8 cellular contexts compared by ENCODE assay signal in the genomic region with DNA sequence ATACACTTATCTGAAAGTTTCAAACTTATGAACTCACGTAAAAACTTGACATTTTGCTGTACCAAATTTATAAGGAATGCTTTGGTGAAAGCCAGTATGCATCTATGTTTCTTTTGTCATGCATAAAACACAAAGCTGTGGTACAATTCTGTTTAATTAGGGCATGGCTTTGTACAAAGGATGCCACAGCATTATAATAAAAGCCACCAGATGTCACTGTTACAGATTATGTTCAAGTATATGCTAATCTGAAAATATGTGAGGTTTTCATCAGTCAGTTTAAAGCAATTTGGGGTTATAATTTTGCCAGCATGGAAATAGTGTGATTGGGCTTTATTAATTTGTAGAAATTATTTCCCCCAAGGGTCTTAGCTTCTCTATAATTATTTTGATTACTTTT.
A peak's percentile ranks its signal among the peaks of the same experiment; 100 is the strongest.
DNase-seq lines count a peak whose midpoint lies in the region; ATAC-seq, FAIRE-seq and TF ChIP-seq lines count a peak whose summit lies in the region.

No MANE protein-coding gene starts in this region.

- no peak for TF ChIP-seq POLR2A in GM12892 (IDR thresholded peaks at IDR 0.05; ENCODE audit: low read depth, low read length)

- H3K79me2 ChIP-seq in Loucy (ENCODE audit: insufficient read depth, low read length) = no peaks in the 10 kb centered on the region

- H3K36me3 ChIP-seq in left ventricle myocardium inferior (no peaks in the 10 kb centered on the region), Loucy (ENCODE audit: insufficient read depth, low read length) (no peaks in the 10 kb centered on the region), neuronal stem cell (replicated peaks in 1 of 2; ENCODE audit: control insufficient read depth in 2 of 2, insufficient read depth in 2 of 2, low read length in 2 of 2) (no peaks in the 10 kb centered on the region)

- H3K4me2 ChIP-seq in Loucy (ENCODE audit: low read depth, low read length, poor library complexity, severe bottlenecking) (no peak overlapping the region), neuronal stem cell (ENCODE audit: insufficient read depth, low read length, poor library complexity, severe bottlenecking) (no peak overlapping the region)

- H4K91ac ChIP-seq in neuronal stem cell (ENCODE audit: low read depth, low read length, poor library complexity) = no peak overlapping the region

- no CpG with 5 or more reads among the region's 1 CpG for WGBS in neuronal stem cell (ENCODE audit: extremely low coverage in 2 of 2, insufficient read length in 2 of 2, insufficient replicate concordance in 1 of 2), 2 donors

- no peak overlapping the region for H3K4ac ChIP-seq in neuronal stem cell (ENCODE audit: low read length)

- H2AK5ac ChIP-seq in neuronal stem cell (ENCODE audit: low read depth, low read length) = no peak overlapping the region

- H3K4me1 ChIP-seq in left ventricle myocardium inferior = no peaks in the 10 kb centered on the region
- peaks cover 18% of the 10 kb centered on the region for H3K4me1 ChIP-seq in Loucy (ENCODE audit: insufficient read depth, low read length, poor library complexity, severe bottlenecking)
- H3K4me1 ChIP-seq in neuronal stem cell (ENCODE audit: control insufficient read depth in 2 of 2, insufficient read depth in 1 of 2, low read depth in 1 of 2, low read length in 2 of 2) = no peaks in the 10 kb centered on the region

- H3K14ac ChIP-seq in neuronal stem cell (ENCODE audit: low read length) = no peak overlapping the region

- peaks cover 10% of the 10 kb centered on the region for H3K27me3 ChIP-seq in left ventricle myocardium inferior (ENCODE audit: low read depth)
- H3K27me3 ChIP-seq in Loucy (ENCODE audit: insufficient read depth, low read length, poor library complexity, severe bottlenecking) = no peaks in the 10 kb centered on the region
- no peaks in the 10 kb centered on the region for H3K27me3 ChIP-seq in neuronal stem cell (ENCODE audit: control insufficient read depth in 3 of 3, insufficient read depth in 3 of 3, low read depth in 1 of 3, low read length in 3 of 3)

- no peak overlapping the region for H3K27ac ChIP-seq in left ventricle myocardium inferior (replicated peaks)
- no peak overlapping the region for H3K27ac ChIP-seq in neuronal stem cell (replicated peaks; ENCODE audit: low read length)

- no peak overlapping the region for H3K23ac ChIP-seq in neuronal stem cell (ENCODE audit: low read depth, low read length, poor library complexity)

- peak; percentile 52 for TF ChIP-seq CTCF in left ventricle myocardium inferior (IDR thresholded peaks at IDR 0.05; ENCODE audit: borderline replicate concordance)
- TF ChIP-seq CTCF in Loucy (conservative IDR thresholded peaks at IDR 0.05; ENCODE audit: low read length) = peak; percentile 73

- H3K9me2 ChIP-seq in Loucy (replicated peaks; ENCODE audit: low read depth, low read length) = no peaks in the 10 kb centered on the region

- H2BK12ac ChIP-seq in neuronal stem cell (ENCODE audit: low read length) = no peak overlapping the region

- intact Hi-C loops in left ventricle myocardium inferior (cut with micrococcal nuclease) = no loop called here
- intact Hi-C loops in left ventricle myocardium superior (cut with micrococcal nuclease) = no loop called here

- H2BK15ac ChIP-seq in neuronal stem cell (ENCODE audit: low read length) = no peak overlapping the region

- no peaks in the 10 kb centered on the region for H3F3A ChIP-seq in Loucy (ENCODE audit: low read depth)

- H2BK5ac ChIP-seq in neuronal stem cell (ENCODE audit: low read length) = no peak overlapping the region

- H3K9me3 ChIP-seq in left ventricle myocardium inferior (replicated peaks) (no peaks in the 10 kb centered on the region), Loucy (ENCODE audit: insufficient read depth, low read depth, low read length) (no peaks in the 10 kb centered on the region), neuronal stem cell (replicated peaks in 1 of 2; ENCODE audit: control insufficient read depth in 2 of 2, insufficient read depth in 1 of 2, low read depth in 1 of 2, low read length in 2 of 2) (no peaks in the 10 kb centered on the region)

- no peaks in the 10 kb centered on the region for H3K79me1 ChIP-seq in neuronal stem cell (ENCODE audit: low read depth, low read length)

- no peak overlapping the region for H4K8ac ChIP-seq in neuronal stem cell (ENCODE audit: low read depth, low read length)

- no peak overlapping the region for H3K9ac ChIP-seq in Loucy (ENCODE audit: low read depth, low read length, poor library complexity, severe bottlenecking)
- H3K9ac ChIP-seq in neuronal stem cell (ENCODE audit: low read depth, low read length, poor library complexity) = no peak overlapping the region

- no peak for DNase-seq in left ventricle myocardium inferior
- DNase-seq in left ventricle myocardium superior = no peak
- peak; percentile 21 for DNase-seq in dermis blood vessel endothelial cell
- DNase-seq in mesenteric fat pad (ENCODE audit: low spot score) = no peak
- DNase-seq in GM12892 (ENCODE audit: insufficient read length) = no peak
- no peak for DNase-seq in neuronal stem cell (ENCODE audit: low spot score)

- H3K18ac ChIP-seq in neuronal stem cell (ENCODE audit: low read length) = no peak overlapping the region

- H2BK120ac ChIP-seq in neuronal stem cell (ENCODE audit: low read depth, low read length) = no peak overlapping the region

- H3K4me3 ChIP-seq in left ventricle myocardium inferior = no peak overlapping the region
- H3K4me3 ChIP-seq in Loucy (ENCODE audit: low read length, poor library complexity, severe bottlenecking) = no peak overlapping the region
- H3K4me3 ChIP-seq in neuronal stem cell (ENCODE audit: low read length in 2 of 2) = no peak overlapping the region

- FAIRE-seq in GM12892 (lab: Jason Lieb, UNC) = no peak

- H2AFZ ChIP-seq in Loucy (ENCODE audit: low read length) (no peak overlapping the region; the same call in 1 of the 2 replicates), neuronal stem cell (ENCODE audit: low read length) (no peak overlapping the region)

- no peaks in the 10 kb centered on the region for H4K20me1 ChIP-seq in Loucy (ENCODE audit: insufficient read depth, low read length, poor library complexity, severe bottlenecking)

- ATAC-seq in left ventricle myocardium superior (no peak), GM21723 (IDR thresholded peaks at IDR 0.05; ENCODE audit: unreplicated experiment) (no peak)
